Comparison of ENCODE assay signal across 19 cellular contexts in genomic region chr2:37500031-37500430, GRCh38.
DNase-seq lines count a peak whose midpoint lies in the region; ATAC-seq, FAIRE-seq and TF ChIP-seq lines count a peak whose summit lies in the region.
"Had no signal": no experiment of that assay in that cellular context is flagged by ENCODE, and none has a peak within 500 bp of the region (broad histone marks: within the 10 kb centered on the region; RNA-seq: fewer than 3 reads in every experiment).

No MANE protein-coding gene starts in this region.

- ATAC-seq in activated T-cell treated with anti-CD3 and anti-CD28 coated beads, Interleukin-2, amount 50 U/mL, for 4 hours = peak; percentile 51 to 71
- ATAC-seq in stimulated activated naive B cell treated with anti-CD40 and anti-IgM and Interleukin-4, amounts not matched to agents 10 μg/mL and 1 μg/mL and 100 μg/mL, for 72 hours (replicated peaks) = peak; percentile 41 to 45
- ATAC-seq in GM21717 (IDR thresholded peaks at IDR 0.05; ENCODE audit: unreplicated experiment) = no peak
- ATAC-seq: A549; naive thymus-derived CD8-positive, alpha-beta T cell; Right ventricle myocardium inferior had no signal

- no peak overlapping the region for H3K27ac Mint-ChIP-seq in stimulated activated naive B cell treated with anti-CD40 and anti-IgM and Interleukin-4, amounts not matched to agents 10 μg/mL and 1 μg/mL and 100 μg/mL, for 72 hours
- H3K27ac Mint-ChIP-seq: activated naive CD4-positive, alpha-beta T cell treated with anti-CD3 and anti-CD28 coated beads, Interleukin-2, amount 10 ng/mL, durations not matched to agents 7 days and 5 days; memory B cell; naive thymus-derived CD8-positive, alpha-beta T cell; progenitor cell of endocrine pancreas had no signal

- TF ChIP-seq CTCF in bronchial epithelial cell (IDR thresholded peaks at IDR 0.05; ENCODE audit: insufficient read depth, low read length, severe bottlenecking) = no peak

- H3K27me3 Mint-ChIP-seq in activated T-cell treated with anti-CD3 and anti-CD28 coated beads, Interleukin-2, amount 50 U/mL, for 4 hours (ENCODE audit: low read depth) = peaks cover 26% of the 10 kb centered on the region
- peaks cover 14 to 21% of the 10 kb centered on the region in 2 donors for H3K27me3 Mint-ChIP-seq in stimulated activated naive B cell treated with anti-CD40 and anti-IgM and Interleukin-4, amounts not matched to agents 10 μg/mL and 1 μg/mL and 100 μg/mL, for 72 hours

- no peak overlapping the region for H3K4me3 Mint-ChIP-seq in activated T-cell treated with anti-CD3 and anti-CD28 coated beads, Interleukin-2, amount 50 U/mL, for 4 hours
- no peak overlapping the region for H3K4me3 Mint-ChIP-seq in stimulated activated naive B cell treated with anti-CD40 and anti-IgM and Interleukin-4, amounts not matched to agents 10 μg/mL and 1 μg/mL and 100 μg/mL, for 72 hours
- H3K4me3 Mint-ChIP-seq: activated naive CD4-positive, alpha-beta T cell treated with anti-CD3 and anti-CD28 coated beads, Interleukin-2, amount 10 ng/mL, durations not matched to agents 7 days and 5 days; memory B cell; naive thymus-derived CD8-positive, alpha-beta T cell had no signal

- no peaks in the 10 kb centered on the region for H3K36me3 Mint-ChIP-seq in activated T-cell treated with anti-CD3 and anti-CD28 coated beads, Interleukin-2, amount 50 U/mL, for 4 hours (ENCODE audit: insufficient read depth)
- H3K36me3 Mint-ChIP-seq in stimulated activated naive B cell treated with anti-CD40 and anti-IgM and Interleukin-4, amounts not matched to agents 10 μg/mL and 1 μg/mL and 100 μg/mL, for 72 hours = no peaks in the 10 kb centered on the region
- H3K36me3 Mint-ChIP-seq: activated naive CD4-positive, alpha-beta T cell treated with anti-CD3 and anti-CD28 coated beads, Interleukin-2, amount 10 ng/mL, durations not matched to agents 7 days and 5 days; memory B cell had no signal

- no peak for FAIRE-seq in bronchial epithelial cell (lab: Jason Lieb, UNC)
- FAIRE-seq: A549, frontal cortex had no signal

- peaks cover 11% of the 10 kb centered on the region for H3K9me3 Mint-ChIP-seq in activated T-cell treated with anti-CD3 and anti-CD28 coated beads, Interleukin-2, amount 50 U/mL, for 4 hours
- H3K9me3 Mint-ChIP-seq in stimulated activated naive B cell treated with anti-CD40 and anti-IgM and Interleukin-4, amounts not matched to agents 10 μg/mL and 1 μg/mL and 100 μg/mL, for 72 hours = no peaks in the 10 kb centered on the region
- H3K9me3 Mint-ChIP-seq: memory B cell had no signal

- H3K27me3 ChIP-seq in bronchial epithelial cell (ENCODE audit: control insufficient read depth, insufficient read depth, low read length) = no peaks in the 10 kb centered on the region
- H3K27me3 ChIP-seq: colonic mucosa had no signal

- DNase-seq in activated T-cell treated with anti-CD3 and anti-CD28 coated beads, Interleukin-2, amount 50 U/mL, for 4 hours = no peak
- no peak for DNase-seq in activated T-cell treated with anti-CD3 and anti-CD28 coated beads, Interleukin-2, amount 50 U/mL, for 48 hours
- peak; percentile 66 for DNase-seq in HT1080 (ENCODE audit: low read depth)
- DNase-seq in bronchial epithelial cell (ENCODE audit: low read depth) = peak; percentile 20
- DNase-seq in stimulated activated naive B cell treated with anti-CD40 and anti-IgM and Interleukin-4, amounts not matched to agents 10 μg/mL and 1 μg/mL and 100 μg/mL, for 72 hours = no peak
- DNase-seq in NCI-H1694 treated with DMSO at 0.1 percent for 48 hours (lab: John Stamatoyannopoulos, UW) = no peak
- DNase-seq in DMS 273 (lab: John Stamatoyannopoulos, UW; ENCODE audit: unreplicated experiment) = no peak
- DNase-seq: activated naive CD4-positive, alpha-beta T cell treated with anti-CD3 and anti-CD28 coated beads, Interleukin-2, amount 10 ng/mL, durations not matched to agents 7 days and 5 days; colonic mucosa; DMS79; naive thymus-derived CD8-positive, alpha-beta T cell; NCI-H69; stimulated activated CD4-positive, alpha-beta T cell treated with anti-CD3 and anti-CD28 coated beads, Interleukin-4, amount 100 ng/mL, for 1 hour had no signal

- H3K36me3 ChIP-seq in bronchial epithelial cell (ENCODE audit: control insufficient read depth, insufficient read depth, low read length) = no peaks in the 10 kb centered on the region
- H3K36me3 ChIP-seq: colonic mucosa had no signal

- no peaks in the 10 kb centered on the region for H3K4me1 Mint-ChIP-seq in activated T-cell treated with anti-CD3 and anti-CD28 coated beads, Interleukin-2, amount 50 U/mL, for 4 hours (ENCODE audit: low read depth)
- H3K4me1 Mint-ChIP-seq in stimulated activated naive B cell treated with anti-CD40 and anti-IgM and Interleukin-4, amounts not matched to agents 10 μg/mL and 1 μg/mL and 100 μg/mL, for 72 hours = no peaks in the 10 kb centered on the region
- H3K4me1 Mint-ChIP-seq: activated naive CD4-positive, alpha-beta T cell treated with anti-CD3 and anti-CD28 coated beads, Interleukin-2, amount 10 ng/mL, durations not matched to agents 7 days and 5 days; memory B cell had no signal

- H3K4me3 ChIP-seq in bronchial epithelial cell (ENCODE audit: low read depth, low read length) = no peak overlapping the region
- H3K4me3 ChIP-seq: A549, colonic mucosa had no signal

Comparison
In these comparisons a context has a peak if more than half of its experiments do, and no peak if none do; other contexts are left out.
1. DNase-seq: peak in HT1080 (single experiment) and bronchial epithelial cell (single experiment); none in activated T-cell treated with anti-CD3 and anti-CD28 coated beads, Interleukin-2, amount 50 U/mL, for 4 hours (single experiment), activated T-cell treated with anti-CD3 and anti-CD28 coated beads, Interleukin-2, amount 50 U/mL, for 48 hours (0 of 2), stimulated activated naive B cell treated with anti-CD40 and anti-IgM and Interleukin-4, amounts not matched to agents 10 μg/mL and 1 μg/mL and 100 μg/mL, for 72 hours (single experiment), NCI-H1694 treated with DMSO at 0.1 percent for 48 hours (single experiment) and DMS 273 (single experiment).